In the genomic region with DNA sequence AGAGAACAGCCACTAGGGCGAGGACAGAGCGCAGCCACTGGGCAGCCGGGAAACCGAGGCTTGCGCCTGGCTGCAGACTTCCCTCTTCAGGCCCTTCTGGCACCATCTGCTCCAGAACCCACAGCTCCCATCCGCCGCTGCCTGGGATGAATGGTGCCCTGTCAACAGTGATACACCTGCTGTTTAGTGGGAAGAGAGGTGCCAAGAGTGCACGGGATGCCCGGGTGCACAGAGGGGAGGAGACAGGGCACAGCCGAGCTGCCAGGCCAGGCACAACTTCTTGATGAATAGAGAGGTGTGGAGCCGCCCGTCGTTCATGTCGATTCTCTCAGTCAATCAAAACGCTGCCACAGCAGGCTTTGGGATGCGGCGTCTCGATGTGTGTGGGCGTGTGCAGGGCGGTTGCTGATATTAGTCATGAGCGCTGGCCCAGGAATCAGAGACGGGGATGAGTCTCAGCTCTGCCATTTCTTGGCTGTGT, we compare ENCODE assay signal across 2 cellular contexts.
TF ChIP-seq lines count a peak whose summit lies in the region.

No MANE protein-coding gene starts in this region.

TF ChIP-seq in SK-N-SH, 30 proteins besides CTCF, POLR2A, EP300 and RAD21 (continued from another document):
- TF ChIP-seq POLR2AphosphoS5 (IDR thresholded peaks at IDR 0.05; ENCODE audit: low read depth, low read length), result no peak
- no peak for TF ChIP-seq RCOR1 (IDR thresholded peaks at IDR 0.05; ENCODE audit: low read length)
- TF ChIP-seq, protein P1, sequence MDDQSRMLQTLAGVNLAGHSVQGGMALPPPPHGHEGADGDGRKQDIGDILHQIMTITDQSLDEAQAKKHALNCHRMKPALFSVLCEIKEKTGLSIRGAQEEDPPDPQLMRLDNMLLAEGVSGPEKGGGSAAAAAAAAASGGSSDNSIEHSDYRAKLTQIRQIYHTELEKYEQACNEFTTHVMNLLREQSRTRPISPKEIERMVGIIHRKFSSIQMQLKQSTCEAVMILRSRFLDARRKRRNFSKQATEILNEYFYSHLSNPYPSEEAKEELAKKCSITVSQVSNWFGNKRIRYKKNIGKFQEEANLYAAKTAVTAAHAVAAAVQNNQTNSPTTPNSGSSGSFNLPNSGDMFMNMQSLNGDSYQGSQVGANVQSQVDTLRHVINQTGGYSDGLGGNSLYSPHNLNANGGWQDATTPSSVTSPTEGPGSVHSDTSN (IDR thresholded peaks at IDR 0.05), result no peak
- no peak for TF ChIP-seq RFX5 (IDR thresholded peaks at IDR 0.05; ENCODE audit: low read length)
- no peak for TF ChIP-seq EZH2phosphoT487 (IDR thresholded peaks at IDR 0.05; ENCODE audit: borderline replicate concordance, low read depth)
- TF ChIP-seq FOSL2 (IDR thresholded peaks at IDR 0.05; ENCODE audit: borderline replicate concordance, low read depth), result no peak
- TF ChIP-seq TCF12 (IDR thresholded peaks at IDR 0.05), result no peak
- no peak for TF ChIP-seq USF2 (IDR thresholded peaks at IDR 0.05; ENCODE audit: borderline replicate concordance, low read depth, low read length)

TF ChIP-seq in SK-N-SH treated with all-trans-retinoic acid at 6 μM for 48 hours, 23 proteins besides CTCF, POLR2A, EP300 and RAD21 (continued from another document):
- TF ChIP-seq, protein P2, sequence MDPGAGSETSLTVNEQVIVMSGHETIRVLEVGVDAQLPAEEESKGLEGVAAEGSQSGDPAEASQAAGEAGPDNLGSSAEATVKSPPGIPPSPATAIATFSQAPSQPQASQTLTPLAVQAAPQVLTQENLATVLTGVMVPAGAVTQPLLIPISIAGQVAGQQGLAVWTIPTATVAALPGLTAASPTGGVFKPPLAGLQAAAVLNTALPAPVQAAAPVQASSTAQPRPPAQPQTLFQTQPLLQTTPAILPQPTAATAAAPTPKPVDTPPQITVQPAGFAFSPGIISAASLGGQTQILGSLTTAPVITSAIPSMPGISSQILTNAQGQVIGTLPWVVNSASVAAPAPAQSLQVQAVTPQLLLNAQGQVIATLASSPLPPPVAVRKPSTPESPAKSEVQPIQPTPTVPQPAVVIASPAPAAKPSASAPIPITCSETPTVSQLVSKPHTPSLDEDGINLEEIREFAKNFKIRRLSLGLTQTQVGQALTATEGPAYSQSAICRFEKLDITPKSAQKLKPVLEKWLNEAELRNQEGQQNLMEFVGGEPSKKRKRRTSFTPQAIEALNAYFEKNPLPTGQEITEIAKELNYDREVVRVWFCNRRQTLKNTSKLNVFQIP (CRISPR knock-in tag; IDR thresholded peaks at IDR 0.05; ENCODE audit: borderline replicate concordance, low read depth), result no peak
- TF ChIP-seq ZC3H10 (CRISPR knock-in tag; IDR thresholded peaks at IDR 0.05) (no peak), SNAI2 (CRISPR knock-in tag; IDR thresholded peaks at IDR 0.05) (no peak), ARNTL (CRISPR knock-in tag; IDR thresholded peaks at IDR 0.05; ENCODE audit: borderline replicate concordance, low read depth) (no peak), ISL1 (CRISPR knock-in tag; IDR thresholded peaks at IDR 0.05) (no peak), ZNF8 (CRISPR knock-in tag; IDR thresholded peaks at IDR 0.05) (no peak), ESRRG (CRISPR knock-in tag; IDR thresholded peaks at IDR 0.05) (no peak), ZFP30 (CRISPR knock-in tag; IDR thresholded peaks at IDR 0.05) (no peak), ZFP3 (CRISPR knock-in tag; IDR thresholded peaks at IDR 0.05) (no peak)
TF ChIP-seq in SK-N-SH treated with all-trans-retinoic acid at 6 μM for 48 hours: peak in this region for 0.
